In genomic region chr14:90750701-90751100, GRCh38 we compare ENCODE assay signal across 28 cellular contexts.
"Had no signal": no experiment of that assay in that cellular context is flagged by ENCODE, and none has a peak within 500 bp of the region (broad histone marks: within the 10 kb centered on the region; RNA-seq: fewer than 3 reads in every experiment).

No MANE protein-coding gene starts in this region.

- H3K9me3 ChIP-seq: neutrophil, ovary, suprapubic skin had no signal

- H3K4me3 ChIP-seq: left ventricle myocardium inferior, lung, neural progenitor cell, ovary, right atrium auricular region, spleen, suprapubic skin, thoracic aorta, tibial artery, upper lobe of right lung had no signal

- H3K36me3 ChIP-seq: left ventricle myocardium inferior, neural progenitor cell, neutrophil, ovary, right atrium auricular region, suprapubic skin, thoracic aorta, tibial artery, upper lobe of right lung had no signal

- H3K27me3 ChIP-seq: neural progenitor cell, neutrophil, ovary, right atrium auricular region, spleen, suprapubic skin, tibial artery, upper lobe of right lung had no signal

- H3K27ac Mint-ChIP-seq: naive B cell; natural killer cell; nephron progenitor cell; neural progenitor cell; progenitor cell of endocrine pancreas; stimulated activated effector memory CD8-positive, alpha-beta T cell treated with anti-CD3 and anti-CD28 coated beads, Interleukin-12 subunit alpha, Interleukin-12 subunit beta, amount 100 ng/mL, for 72 hours; stimulated activated naive CD8-positive, alpha-beta T cell treated with anti-CD3 and anti-CD28 coated beads, Interleukin-15, Interleukin-2, amounts not matched to agents 100 ng/mL and 50 ng/mL, for 24 hours had no signal

- H3K4me1 Mint-ChIP-seq: naive B cell, natural killer cell, nephron progenitor cell, neural progenitor cell had no signal

- H3K4me1 ChIP-seq: left ventricle myocardium inferior, neural progenitor cell, right atrium auricular region, spleen, suprapubic skin, upper lobe of right lung had no signal

- H3K27ac ChIP-seq: left ventricle myocardium inferior, neural progenitor cell, neutrophil, ovary, right atrium auricular region, spleen, suprapubic skin, thoracic aorta, tibial artery, upper lobe of right lung had no signal

- ATAC-seq: left colon; natural killer cell; sciatic nerve; stimulated activated effector memory CD8-positive, alpha-beta T cell treated with anti-CD3 and anti-CD28 coated beads, Interleukin-12 subunit alpha, Interleukin-12 subunit beta, amount 100 ng/mL, for 72 hours; upper lobe of right lung had no signal

- H3K27me3 Mint-ChIP-seq: progenitor cell of endocrine pancreas had no signal

- DNase-seq: hippocampal formation; kidney; left colon; left ventricle myocardium inferior; mesendoderm; naive B cell; natural killer cell; nephron progenitor cell; occipital lobe; ovary; small intestine; spleen; stimulated activated CD4-positive, alpha-beta T cell treated with anti-CD3 and anti-CD28 coated beads, Interleukin-4, amount 100 ng/mL, for 24 hours; stimulated activated naive CD4-positive, alpha-beta T cell; tibial artery; trophoblast cell; upper lobe of right lung had no signal

- H3K4me3 Mint-ChIP-seq: mesothelial cell of epicardium; naive B cell; natural killer cell; nephron progenitor cell; neural progenitor cell; stimulated activated effector memory CD8-positive, alpha-beta T cell treated with anti-CD3 and anti-CD28 coated beads, Interleukin-12 subunit alpha, Interleukin-12 subunit beta, amount 100 ng/mL, for 72 hours; stimulated activated naive CD8-positive, alpha-beta T cell treated with anti-CD3 and anti-CD28 coated beads, Interleukin-15, Interleukin-2, amounts not matched to agents 100 ng/mL and 50 ng/mL, for 24 hours had no signal

- H3K36me3 Mint-ChIP-seq: stimulated activated effector memory CD8-positive, alpha-beta T cell treated with anti-CD3 and anti-CD28 coated beads, Interleukin-12 subunit alpha, Interleukin-12 subunit beta, amount 100 ng/mL, for 72 hours had no signal
